ENCODE assay signal across 9 cellular contexts in the genomic region with DNA sequence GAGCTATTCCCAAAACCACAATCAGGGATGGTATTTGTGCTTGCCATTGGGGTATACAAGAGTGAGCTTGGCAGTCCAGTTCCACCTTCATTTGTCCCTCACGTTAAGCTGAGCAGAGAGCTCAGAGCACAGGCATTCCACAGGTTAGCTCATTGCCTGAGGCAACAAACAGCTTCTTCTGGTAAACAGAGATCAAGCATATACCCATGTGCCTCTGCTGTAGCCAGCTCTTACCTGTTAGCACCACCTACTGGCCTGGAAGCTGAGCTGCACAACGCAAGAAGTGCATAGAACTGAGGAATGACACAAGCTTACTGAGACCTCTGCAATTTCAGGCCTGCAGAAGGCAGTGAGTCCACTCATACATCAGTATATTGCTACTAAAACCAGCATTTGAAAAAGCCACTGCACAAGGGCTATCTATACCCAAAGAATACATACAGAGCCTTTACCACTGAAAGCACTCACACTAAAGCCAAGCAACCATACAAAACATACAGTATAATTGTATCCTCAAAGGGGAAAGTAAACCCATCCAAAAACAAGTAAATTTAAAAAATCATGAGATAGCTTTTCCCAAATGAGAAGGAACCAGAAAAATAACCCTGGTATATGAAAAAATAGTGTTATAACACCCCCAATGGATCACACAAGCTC.
A peak's percentile ranks its signal among the peaks of the same experiment; 100 is the strongest.
DNase-seq lines count a peak whose midpoint lies in the region; ATAC-seq and TF ChIP-seq lines count a peak whose summit lies in the region.
"Had no signal": no experiment of that assay in that cellular context is flagged by ENCODE, and none has a peak within 500 bp of the region (broad histone marks: within the 10 kb centered on the region; RNA-seq: fewer than 3 reads in every experiment).

No MANE protein-coding gene starts in this region.

- ATAC-seq in GM21447 (IDR thresholded peaks at IDR 0.05; ENCODE audit: unreplicated experiment) (peak; percentile 83), HG03565 (IDR thresholded peaks at IDR 0.05; ENCODE audit: unreplicated experiment) (peak; percentile 93), natural killer cell (no peak)

- no peak overlapping the region for H3K27ac ChIP-seq in SK-N-MC
- H3K27ac ChIP-seq: lower lobe of right lung had no signal

- H3K27ac Mint-ChIP-seq in natural killer cell: no peak overlapping the region

- no peaks in the 10 kb centered on the region for H3K36me3 Mint-ChIP-seq in natural killer cell

- peaks cover 6 to 7% of the 10 kb centered on the region in 2 donors for H3K9me3 Mint-ChIP-seq in natural killer cell

- no peak overlapping the region for H3K4me3 ChIP-seq in SK-N-MC
- no peak overlapping the region for H3K4me3 ChIP-seq in kidney epithelial cell (ENCODE audit: low read depth, low read length)
- H3K4me3 ChIP-seq: lower lobe of right lung had no signal

- H3K27me3 Mint-ChIP-seq in natural killer cell (ENCODE audit: low read depth in 2 of 2): no peaks in the 10 kb centered on the region

- DNase-seq in SK-N-MC (ENCODE audit: low read depth, low spot score) (peak; percentile 24), kidney epithelial cell (ENCODE audit: low read depth) (no peak), posterior cingulate gyrus (no peak), natural killer cell (no peak), germinal center (ENCODE audit: low spot score) (no peak)
- DNase-seq: lower lobe of right lung had no signal

- no peaks in the 10 kb centered on the region for H3K36me3 ChIP-seq in SK-N-MC (ENCODE audit: insufficient read depth, low read length)
- H3K36me3 ChIP-seq in kidney epithelial cell (ENCODE audit: control insufficient read depth, insufficient read depth, low read length): no peaks in the 10 kb centered on the region
- H3K36me3 ChIP-seq: lower lobe of right lung had no signal

- H3K27me3 ChIP-seq in kidney epithelial cell (ENCODE audit: control insufficient read depth, insufficient read depth, low read length): no peaks in the 10 kb centered on the region

- TF ChIP-seq CTCF in GM12872 (IDR thresholded peaks at IDR 0.05; ENCODE audit: insufficient read depth, low read depth, low read length) (peak; percentile 90), kidney epithelial cell (IDR thresholded peaks at IDR 0.05; ENCODE audit: insufficient read depth, low read length, poor library complexity, severe bottlenecking) (peak; percentile 63), natural killer cell (IDR thresholded peaks at IDR 0.05) (no peak)

- intact Hi-C loops in posterior cingulate gyrus (cut with DNase I) (no loop called here), natural killer cell (cut with micrococcal nuclease) (no loop called here)

- no peaks in the 10 kb centered on the region for H3K9me3 ChIP-seq in SK-N-MC (ENCODE audit: low read depth, low read length)
- H3K9me3 ChIP-seq: lower lobe of right lung had no signal

- H3K4me1 Mint-ChIP-seq in natural killer cell: no peaks in the 10 kb centered on the region

- no peak overlapping the region for H3K9ac ChIP-seq in SK-N-MC (ENCODE audit: insufficient read length)

- no peak overlapping the region for H3K4me3 Mint-ChIP-seq in natural killer cell

Comparison
In these comparisons a context has a peak if more than half of its experiments do, and no peak if none do; other contexts are left out.
1. ATAC-seq: peak in GM21447 (single experiment) and HG03565 (single experiment); none in natural killer cell (0 of 3).